ENCODE assay signal across 8 cellular contexts in genomic region chr14:49962616-49963015, GRCh38.
DNase-seq lines count a peak whose midpoint lies in the region; ATAC-seq and TF ChIP-seq lines count a peak whose summit lies in the region.

No MANE protein-coding gene starts in this region.

- H3K36me3 ChIP-seq in suprapubic skin: no peaks in the 10 kb centered on the region
- no peaks in the 10 kb centered on the region for H3K36me3 ChIP-seq in gastroesophageal sphincter

- H3K4me1 ChIP-seq in suprapubic skin (peaks cover 31% of the 10 kb centered on the region), gastroesophageal sphincter (no peaks in the 10 kb centered on the region)

- no peak for TF ChIP-seq CTCF in suprapubic skin (IDR thresholded peaks at IDR 0.05)
- TF ChIP-seq CTCF in gastroesophageal sphincter (IDR thresholded peaks at IDR 0.05): no peak

- TF ChIP-seq POLR2A in suprapubic skin (IDR thresholded peaks at IDR 0.05) (no peak), gastroesophageal sphincter (IDR thresholded peaks at IDR 0.05) (no peak)

- H3K9me3 ChIP-seq in suprapubic skin: no peaks in the 10 kb centered on the region
- no peaks in the 10 kb centered on the region for H3K9me3 ChIP-seq in gastroesophageal sphincter

- peak; percentile 34 to 51 for DNase-seq in activated CD4-positive, alpha-beta T cell treated with anti-CD3 and anti-CD28 coated beads for 4 hours
- no peak for DNase-seq in activated CD4-positive, alpha-beta T cell treated with anti-CD3 and anti-CD28 coated beads, Interleukin-2, amount 50 U/mL, for 1 hour
- DNase-seq in NCI-H226: peak; percentile 62
- DNase-seq in head of caudate nucleus: peak; percentile 25 to 89 (median 74)
- DNase-seq in suprapubic skin (ENCODE audit: low spot score in 2 of 2): no peak
- no peak for DNase-seq in iPS-NIHi11 (ENCODE audit: low spot score)
- DNase-seq in NOMO-1 treated with dmso at 0.1 percent for 144 hours (lab: John Stamatoyannopoulos, UW; ENCODE audit: unreplicated experiment): no peak

- TF ChIP-seq EP300 in suprapubic skin (IDR thresholded peaks at IDR 0.05): no peak
- no peak for TF ChIP-seq EP300 in gastroesophageal sphincter (IDR thresholded peaks at IDR 0.05)

- no peak for ATAC-seq in gastroesophageal sphincter

- intact Hi-C loops in head of caudate nucleus (cut with DNase I): loop anchor here (10.0 kb wide), 1 partner anchor 92 kb away; no protein-coding TSS in a partner anchor

- H3K4me3 ChIP-seq in suprapubic skin: no peak overlapping the region
- H3K4me3 ChIP-seq in gastroesophageal sphincter: no peak overlapping the region

- H3K27ac ChIP-seq in suprapubic skin: peak overlapping the region; percentile 78
- no peak overlapping the region for H3K27ac ChIP-seq in gastroesophageal sphincter

- H3K27me3 ChIP-seq in suprapubic skin: no peaks in the 10 kb centered on the region
- no peaks in the 10 kb centered on the region for H3K27me3 ChIP-seq in gastroesophageal sphincter

- WGBS in suprapubic skin: 36% methylated on average over 6 of the region's 6 CpGs
- WGBS in gastroesophageal sphincter (ENCODE audit: low coverage in 1 of 2), 2 donors: 81 to 95% methylated on average over 3 to 6 of the region's 6 CpGs

Comparison
In these comparisons a context has a peak if more than half of its experiments do, and no peak if none do; other contexts are left out.
1. DNase-seq: peak in activated CD4-positive, alpha-beta T cell treated with anti-CD3 and anti-CD28 coated beads for 4 hours (2 of 2), NCI-H226 (single experiment) and head of caudate nucleus (42 of 42); none in activated CD4-positive, alpha-beta T cell treated with anti-CD3 and anti-CD28 coated beads, Interleukin-2, amount 50 U/mL, for 1 hour (single experiment), suprapubic skin (0 of 2), iPS-NIHi11 (single experiment) and NOMO-1 treated with dmso at 0.1 percent for 144 hours (single experiment).